In the genomic region with DNA sequence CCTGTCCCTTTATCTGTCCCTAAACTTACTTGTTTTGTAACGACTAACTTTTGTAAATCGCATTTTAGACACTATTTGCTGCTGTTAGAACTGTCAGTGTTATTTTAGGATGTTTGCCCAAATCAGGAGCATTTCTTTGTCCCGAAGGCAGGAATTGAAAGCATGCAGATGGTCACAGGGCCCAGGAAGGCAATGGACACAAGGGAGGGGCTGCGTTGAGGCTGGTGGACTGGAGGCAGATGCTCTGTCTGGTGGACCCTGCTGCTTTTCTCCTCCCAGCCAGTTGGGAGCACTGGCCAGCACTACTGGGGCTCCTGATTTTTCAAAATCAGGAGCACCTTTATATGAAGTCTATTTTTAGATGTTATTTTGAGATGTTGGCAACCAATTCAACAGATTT, we compare ENCODE assay signal across 18 cellular contexts. TPM values are rescaled to one million over a fixed set of nuclear protein-coding genes. Genes with fewer than 3 reads are reported as not detected.
A peak's percentile ranks its signal among the peaks of the same experiment; 100 is the strongest.
DNase-seq lines count a peak whose midpoint lies in the region; TF ChIP-seq lines count a peak whose summit lies in the region.
"Had no signal": no experiment of that assay in that cellular context is flagged by ENCODE, and none has a peak within 500 bp of the region (broad histone marks: within the 10 kb centered on the region; RNA-seq: fewer than 3 reads in every experiment).

No MANE protein-coding gene starts in this region.

- H3K4me1 ChIP-seq in SJSA1 (replicated peaks) (peaks cover 33% of the 10 kb centered on the region), right atrium auricular region (no peaks in the 10 kb centered on the region)
- H3K4me1 ChIP-seq: gastroesophageal sphincter had no signal

- peak; percentile 85 for DNase-seq in A172 (ENCODE audit: low spot score)
- peak; percentile 56 for DNase-seq in Daoy (ENCODE audit: low read depth)
- peak; percentile 80 to 83 for DNase-seq in SJSA1 (ENCODE audit: low read depth in 1 of 2, low spot score in 2 of 2)
- DNase-seq in fibroblast of the aortic adventitia (ENCODE audit: low read depth): peak; percentile 35
- DNase-seq in NCI-H187 treated with DMSO at 0.1 percent for 48 hours (lab: John Stamatoyannopoulos, UW): no peak
- no peak for DNase-seq in right atrium auricular region (ENCODE audit: low spot score)
- no peak for DNase-seq in mesothelial cell of epicardium (ENCODE audit: low spot score in 2 of 2, unreplicated experiment in 2 of 2)
- no peak for DNase-seq in HPDE6-E6E7 (ENCODE audit: extremely low spot score)
- DNase-seq: activated naive CD4-positive, alpha-beta T cell; GF-D8; Kasumi-1; kidney; NCI-H1930 had no signal

- no peak overlapping the region for H3K4me3 Mint-ChIP-seq in mesothelial cell of epicardium

- H3K27ac ChIP-seq in SJSA1 (peak overlapping the region; percentile 38), right atrium auricular region (no peak overlapping the region)
- H3K27ac ChIP-seq: BLaER1 treated with 17β-estradiol and CSF1 and Interleukin-3, amounts not matched to agents 10 nM and 100 nM; gastroesophageal sphincter; SK-N-MC; thoracic aorta had no signal

- H3K36me3 ChIP-seq in SJSA1 (no peaks in the 10 kb centered on the region), right atrium auricular region (no peaks in the 10 kb centered on the region)
- H3K36me3 ChIP-seq: gastroesophageal sphincter, thoracic aorta had no signal

- peaks cover 3% of the 10 kb centered on the region for H3K4me1 Mint-ChIP-seq in mesothelial cell of epicardium

- H3K9me3 Mint-ChIP-seq in mesothelial cell of epicardium: no peaks in the 10 kb centered on the region

- H3K9me3 ChIP-seq in SJSA1 (replicated peaks) (no peaks in the 10 kb centered on the region), right atrium auricular region (no peaks in the 10 kb centered on the region)
- H3K9me3 ChIP-seq: gastroesophageal sphincter, thoracic aorta had no signal

- H3K4me3 ChIP-seq in SJSA1 (no peak overlapping the region), fibroblast of the aortic adventitia (ENCODE audit: low read depth, low read length) (no peak overlapping the region), right atrium auricular region (no peak overlapping the region)
- H3K4me3 ChIP-seq: BLaER1 treated with 17β-estradiol and CSF1 and Interleukin-3, amounts not matched to agents 10 nM and 100 nM; gastroesophageal sphincter; SK-N-MC; thoracic aorta had no signal

- TF ChIP-seq CTCF in fibroblast of the aortic adventitia (IDR thresholded peaks at IDR 0.05; ENCODE audit: insufficient read depth, low read length) (peak; percentile 11), right atrium auricular region (IDR thresholded peaks at IDR 0.05) (no peak), mesothelial cell of epicardium (IDR thresholded peaks at IDR 0.05; ENCODE audit: unreplicated experiment) (no peak)

- no peak overlapping the region for H3K27ac Mint-ChIP-seq in mesothelial cell of epicardium

- H3K27me3 ChIP-seq in SJSA1 (replicated peaks) (no peaks in the 10 kb centered on the region), right atrium auricular region (no peaks in the 10 kb centered on the region)
- H3K27me3 ChIP-seq: BLaER1 treated with 17β-estradiol and CSF1 and Interleukin-3, amounts not matched to agents 10 nM and 100 nM had no signal

- H3K27me3 Mint-ChIP-seq in mesothelial cell of epicardium (ENCODE audit: low read depth): peaks cover 23% of the 10 kb centered on the region

- no peaks in the 10 kb centered on the region for H3K36me3 Mint-ChIP-seq in mesothelial cell of epicardium

RNA-seq across cellular contexts. Expression of a gene that starts 31.7 kb away (rescaled TPM):
- 63.1 and 68.9 TPM in 2 replicates for total RNA-seq in A172 (2014; rRNA removed; shearing (Covaris generic))
- total RNA-seq in Daoy (2014; rRNA removed; shearing (Covaris generic)): 9.3 and 13.3 TPM in 2 replicates
- total RNA-seq in SJSA1 (2014; rRNA removed; shearing (Covaris generic)): 1.5 and 3.5 TPM in 2 replicates
- total RNA-seq in fibroblast of the aortic adventitia (ENCODE audit: low replicate concordance) (0.65 and 4.6 TPM in 2 replicates), right atrium auricular region (1 to 10 TPM; 3.7 to 5.4 TPM), mesothelial cell of epicardium (0.16 to 0.25 TPM (median 0.18 TPM) in 3 replicates)
- total RNA-seq: bronchial epithelial cell had no signal

Comparison
In these comparisons a context has a peak if more than half of its experiments do, and no peak if none do; other contexts are left out.
1. DNase-seq: peak in A172 (single experiment), Daoy (single experiment), SJSA1 (2 of 2) and fibroblast of the aortic adventitia (single experiment); none in NCI-H187 treated with DMSO at 0.1 percent for 48 hours (single experiment), right atrium auricular region (single experiment), mesothelial cell of epicardium (0 of 2) and HPDE6-E6E7 (single experiment).